ENCODE assay signal across 8 cellular contexts in genomic region chr12:46124848-46125619, GRCh38.
DNase-seq lines count a peak whose midpoint lies in the region; ATAC-seq and TF ChIP-seq lines count a peak whose summit lies in the region.

No MANE protein-coding gene starts in this region.

- H3K4me2 ChIP-seq in PC-3 (ENCODE audit: low read length): peak overlapping the region; percentile 94

- H3K36me3 Mint-ChIP-seq in activated T-helper 1 cell treated with anti-CD3 and anti-CD28 coated beads, Interleukin-12 subunit alpha, Interleukin-12 subunit beta, Interleukin-2, Interleukin-4 antibody, amounts not matched to agents 30 ng/mL and 10 ng/mL and 1 ng/mL, durations not matched to agents 14 hours and 24 hours and 36 hours (ENCODE audit: low read depth): no peaks in the 10 kb centered on the region

- no peak overlapping the region for H3K4me3 ChIP-seq in HL-60 (replicated peaks; ENCODE audit: insufficient read depth, low read length)
- H3K4me3 ChIP-seq in PC-3 (ENCODE audit: low read length): peak overlapping the region; percentile 66
- peak overlapping the region; percentile 15 to 47 for H3K4me3 ChIP-seq in foreskin fibroblast (ENCODE audit: low read depth in 1 of 2, low read length in 2 of 2)
- peak overlapping the region in 3 of 4 donors; percentile 17 to 29 (median 22) for H3K4me3 ChIP-seq in tibial nerve

- DNase-seq in CD1c-positive myeloid dendritic cell (ENCODE audit: extremely low spot score) (peak; percentile 67), HL-60 (ENCODE audit: low read depth in 1 of 2, low spot score in 1 of 2) (peak; percentile 26 to 56), PC-3 (peak; percentile 80), foreskin fibroblast (peak; percentile 66 to 88), occipital lobe (lab: John Stamatoyannopoulos, UW) (peak; percentile 31), tibial nerve (ENCODE audit: low spot score in 2 of 2) (peak; percentile 28 to 68)
- peak; percentile 42 for DNase-seq in activated T-helper 1 cell treated with anti-CD3 and anti-CD28 coated beads, Interleukin-12 subunit alpha, Interleukin-12 subunit beta, Interleukin-2, Interleukin-4 antibody, amounts not matched to agents 30 ng/mL and 10 ng/mL and 1 ng/mL, durations not matched to agents 14 hours and 24 hours and 36 hours (ENCODE audit: low spot score)

- POLR2A ChIA-PET in PC-3 (lab: Charles Lee; ENCODE audit: unreplicated experiment): interaction anchor here (0.6 to 0.7 kb wide), 4 partner anchors 37 to 234 kb away, joined by 3 to 27 read pairs (median 7); no protein-coding TSS in a partner anchor

- H3K27ac Mint-ChIP-seq in activated T-helper 1 cell treated with anti-CD3 and anti-CD28 coated beads, Interleukin-12 subunit alpha, Interleukin-12 subunit beta, Interleukin-2, Interleukin-4 antibody, amounts not matched to agents 30 ng/mL and 10 ng/mL and 1 ng/mL, durations not matched to agents 14 hours and 24 hours and 36 hours: peak overlapping the region; percentile 75

- TF ChIP-seq CTCF in HL-60 (IDR thresholded peaks at IDR 0.05; ENCODE audit: insufficient read depth, low read length): peak; percentile 60
- peak; percentile 71 for TF ChIP-seq CTCF in PC-3 (conservative IDR thresholded peaks at IDR 0.05; ENCODE audit: low read depth, low read length)
- peak; percentile 74 for TF ChIP-seq CTCF in foreskin fibroblast (IDR thresholded peaks at IDR 0.05; ENCODE audit: low read depth, low read length)
- peak; percentile 68 to 94 (median 74) for TF ChIP-seq CTCF in tibial nerve (IDR thresholded peaks at IDR 0.05)

- H3K9ac ChIP-seq in PC-3 (ENCODE audit: low read length): peak overlapping the region; percentile 29; the same call in 1 of the 2 replicates

- WGBS in tibial nerve, 2 donors: 12 to 18% methylated on average over 12 of the region's 12 CpGs

- peak overlapping the region; percentile 27 for H3K4me3 Mint-ChIP-seq in activated T-helper 1 cell treated with anti-CD3 and anti-CD28 coated beads, Interleukin-12 subunit alpha, Interleukin-12 subunit beta, Interleukin-2, Interleukin-4 antibody, amounts not matched to agents 30 ng/mL and 10 ng/mL and 1 ng/mL, durations not matched to agents 14 hours and 24 hours and 36 hours

- no peak for TF ChIP-seq POLR2A in tibial nerve (IDR thresholded peaks at IDR 0.05)

- H3K9me3 ChIP-seq in PC-3 (ENCODE audit: low read length): no peaks in the 10 kb centered on the region
- no peaks in the 10 kb centered on the region for H3K9me3 ChIP-seq in tibial nerve

- BruUV-seq in PC-3 (replicated peaks; lab: Mats Ljungman, UMichigan): no TSS peak

- peaks cover 7% of the 10 kb centered on the region for H3K4me1 Mint-ChIP-seq in activated T-helper 1 cell treated with anti-CD3 and anti-CD28 coated beads, Interleukin-12 subunit alpha, Interleukin-12 subunit beta, Interleukin-2, Interleukin-4 antibody, amounts not matched to agents 30 ng/mL and 10 ng/mL and 1 ng/mL, durations not matched to agents 14 hours and 24 hours and 36 hours (ENCODE audit: low read depth)

- H3K27me3 Mint-ChIP-seq in activated T-helper 1 cell treated with anti-CD3 and anti-CD28 coated beads, Interleukin-12 subunit alpha, Interleukin-12 subunit beta, Interleukin-2, Interleukin-4 antibody, amounts not matched to agents 30 ng/mL and 10 ng/mL and 1 ng/mL, durations not matched to agents 14 hours and 24 hours and 36 hours (ENCODE audit: insufficient read depth): peaks cover 36% of the 10 kb centered on the region

- H3K36me3 ChIP-seq in PC-3 (ENCODE audit: low read depth, low read length) (no peaks in the 10 kb centered on the region), tibial nerve (no peaks in the 10 kb centered on the region)

- H3F3A ChIP-seq in PC-3 (ENCODE audit: low read length, unreplicated experiment): no peaks in the 10 kb centered on the region

- H3K27ac ChIP-seq in HL-60 (replicated peaks): 0 out of 2 replicates have a peak overlapping the region, but pooled peaks have one; percentile 32
- H3K27ac ChIP-seq in PC-3 (ENCODE audit: low read length): no peak overlapping the region
- H3K27ac ChIP-seq in tibial nerve: peak overlapping the region in 1 of 4 donors; percentile 16

- H2AFZ ChIP-seq in PC-3 (ENCODE audit: low read length): peak overlapping the region; percentile 92

- TF ChIP-seq EP300 in tibial nerve (IDR thresholded peaks at IDR 0.05): peak in 1 of 2 donors; percentile 21

- H3K79me2 ChIP-seq in PC-3 (ENCODE audit: low read length): no peaks in the 10 kb centered on the region

- H3K9me2 ChIP-seq in PC-3 (replicated peaks; ENCODE audit: low read length): no peaks in the 10 kb centered on the region

- no peaks in the 10 kb centered on the region for H3K9me3 Mint-ChIP-seq in activated T-helper 1 cell treated with anti-CD3 and anti-CD28 coated beads, Interleukin-12 subunit alpha, Interleukin-12 subunit beta, Interleukin-2, Interleukin-4 antibody, amounts not matched to agents 30 ng/mL and 10 ng/mL and 1 ng/mL, durations not matched to agents 14 hours and 24 hours and 36 hours

- no peaks in the 10 kb centered on the region for H4K20me1 ChIP-seq in PC-3 (ENCODE audit: low read length)

- H3K27me3 ChIP-seq in HL-60 (ENCODE audit: insufficient read depth, poor library complexity, severe bottlenecking) (no peaks in the 10 kb centered on the region), PC-3 (ENCODE audit: low read length) (no peaks in the 10 kb centered on the region), tibial nerve (no peaks in the 10 kb centered on the region)

- CTCF ChIA-PET in PC-3 (lab: Charles Lee): interaction anchor here (0.5 to 1.5 kb wide), 17 partner anchors 16 to 819 kb away, joined by 3 to 10 read pairs (median 3); no protein-coding TSS in a partner anchor

- ATAC-seq in GM19035 (IDR thresholded peaks at IDR 0.05; ENCODE audit: unreplicated experiment): peak; percentile 90
- ATAC-seq in PC-3: peak; percentile 91

- intact Hi-C loops in PC-3 (cut with micrococcal nuclease): loop anchor here (5.0 to 10.0 kb wide), 4 partner anchors 130 to 892 kb away; partner anchors contain the start of gene SCAF11
- intact Hi-C loops in activated T-helper 1 cell treated with anti-CD3 and anti-CD28 coated beads, Interleukin-12 subunit alpha, Interleukin-12 subunit beta, Interleukin-2, Interleukin-4 antibody, amounts not matched to agents 30 ng/mL and 10 ng/mL and 1 ng/mL, durations not matched to agents 14 hours and 24 hours and 36 hours (cut with micrococcal nuclease): loop anchor here (1.0 to 5.0 kb wide), 8 partner anchors 53 to 896 kb away; partner anchors contain the start of gene SCAF11

- H3K4me1 ChIP-seq in PC-3 (ENCODE audit: insufficient read depth, low read length): peaks cover 20% of the 10 kb centered on the region
- peaks cover 0 to 15% (median 3%) of the 10 kb centered on the region in 4 donors for H3K4me1 ChIP-seq in tibial nerve
